In genomic region chr5:40754381-40755092, GRCh38 we compare ENCODE assay signal across 8 cellular contexts.
DNase-seq lines count a peak whose midpoint lies in the region; ATAC-seq and TF ChIP-seq lines count a peak whose summit lies in the region.

No MANE protein-coding gene starts in this region.

- H3K4me1 ChIP-seq in muscle layer of colon (ENCODE audit: insufficient read depth, low read length): peaks cover 19% of the 10 kb centered on the region

- in situ Hi-C loops in brain microvascular endothelial cell (cut with HindIII; ENCODE audit: low pct_ligation_motif_present, low sequenced_read_pairs): no loop called here

- H3K4me3 ChIP-seq in brain microvascular endothelial cell (ENCODE audit: low read depth, low read length) (peak overlapping the region; percentile 87), muscle layer of colon (ENCODE audit: low read depth in 1 of 2, low read length in 2 of 2) (peak overlapping the region; percentile 86 to 96)

- H3K9ac ChIP-seq in muscle layer of colon (ENCODE audit: low read length): peak overlapping the region; percentile 87

- H3K27ac ChIP-seq in brain microvascular endothelial cell (peak overlapping the region; percentile 59), muscle layer of colon (ENCODE audit: low read depth, low read length) (peak overlapping the region; percentile 96)

- H3K36me3 ChIP-seq in brain microvascular endothelial cell (replicated peaks): peaks cover 3% of the 10 kb centered on the region
- H3K36me3 ChIP-seq in muscle layer of colon (ENCODE audit: insufficient read depth, low read length): no peaks in the 10 kb centered on the region

- ATAC-seq in HG03521 (IDR thresholded peaks at IDR 0.05; ENCODE audit: unreplicated experiment): peak; percentile 22
- ATAC-seq in stimulated activated memory B cell treated with anti-CD40 and anti-IgM and Interleukin-4, amounts not matched to agents 10 μg/mL and 1 μg/mL and 100 μg/mL, for 72 hours: no peak

- DNase-seq in EH (ENCODE audit: low read depth) (peak; percentile 44), GM20000 (ENCODE audit: low spot score) (peak; percentile 25), brain microvascular endothelial cell (peak; percentile 22), COR-L47 (lab: John Stamatoyannopoulos, UW) (no peak), C1 segment of cervical spinal cord (lab: John Stamatoyannopoulos, UW) (no peak)

- no peaks in the 10 kb centered on the region for H3K27me3 ChIP-seq in brain microvascular endothelial cell (replicated peaks)
- no peaks in the 10 kb centered on the region for H3K27me3 ChIP-seq in muscle layer of colon (ENCODE audit: control insufficient read depth in 1 of 2, insufficient read depth in 2 of 2, low read length in 2 of 2)

- H3K27ac Mint-ChIP-seq in stimulated activated memory B cell treated with anti-CD40 and anti-IgM and Interleukin-4, amounts not matched to agents 10 μg/mL and 1 μg/mL and 100 μg/mL, for 72 hours: no peak overlapping the region

- H3K36me3 Mint-ChIP-seq in stimulated activated memory B cell treated with anti-CD40 and anti-IgM and Interleukin-4, amounts not matched to agents 10 μg/mL and 1 μg/mL and 100 μg/mL, for 72 hours: peaks cover 9% of the 10 kb centered on the region

- H3K4me1 Mint-ChIP-seq in stimulated activated memory B cell treated with anti-CD40 and anti-IgM and Interleukin-4, amounts not matched to agents 10 μg/mL and 1 μg/mL and 100 μg/mL, for 72 hours: peaks cover 9% of the 10 kb centered on the region

- no peaks in the 10 kb centered on the region for H3K9me3 Mint-ChIP-seq in stimulated activated memory B cell treated with anti-CD40 and anti-IgM and Interleukin-4, amounts not matched to agents 10 μg/mL and 1 μg/mL and 100 μg/mL, for 72 hours

- no peaks in the 10 kb centered on the region for H3K9me3 ChIP-seq in muscle layer of colon (ENCODE audit: low read length)

- H3K4me3 Mint-ChIP-seq in stimulated activated memory B cell treated with anti-CD40 and anti-IgM and Interleukin-4, amounts not matched to agents 10 μg/mL and 1 μg/mL and 100 μg/mL, for 72 hours: no peak overlapping the region

- no peaks in the 10 kb centered on the region for H3K27me3 Mint-ChIP-seq in stimulated activated memory B cell treated with anti-CD40 and anti-IgM and Interleukin-4, amounts not matched to agents 10 μg/mL and 1 μg/mL and 100 μg/mL, for 72 hours

- TF ChIP-seq CTCF in GM20000 (IDR thresholded peaks at IDR 0.05; ENCODE audit: extremely low read depth, missing control alignments) (no peak), brain microvascular endothelial cell (IDR thresholded peaks at IDR 0.05; ENCODE audit: low read depth, low read length, missing control alignments) (no peak)

Comparison
In these comparisons a context has a peak if more than half of its experiments do, and no peak if none do; other contexts are left out.
1. DNase-seq: peak in EH (single experiment), GM20000 (single experiment) and brain microvascular endothelial cell (single experiment); none in COR-L47 (single experiment) and C1 segment of cervical spinal cord (0 of 14).